8 cellular contexts compared by ENCODE assay signal in genomic region chr17:40442392-40443195, GRCh38. TPM values are rescaled to one million over a fixed set of nuclear protein-coding genes. Genes with fewer than 3 reads are reported as not detected.
DNase-seq lines count a peak whose midpoint lies in the region; ATAC-seq and TF ChIP-seq lines count a peak whose summit lies in the region.

No MANE protein-coding gene starts in this region.

- peak overlapping the region; percentile 63 for H3K4me3 Mint-ChIP-seq in activated naive CD8-positive, alpha-beta T cell
- H3K4me3 Mint-ChIP-seq in activated naive CD8-positive, alpha-beta T cell treated with anti-CD3 and anti-CD28 coated beads for 36 hours, result no peak overlapping the region

- WGBS in tibial nerve, 2 donors, result 16 to 21% methylated on average over 22 to 28 of the region's 29 CpGs

- peaks cover under 1% of the 10 kb centered on the region for H3K27me3 Mint-ChIP-seq in activated naive CD8-positive, alpha-beta T cell
- H3K27me3 Mint-ChIP-seq in activated naive CD8-positive, alpha-beta T cell treated with anti-CD3 and anti-CD28 coated beads for 36 hours, result peaks cover 13% of the 10 kb centered on the region

- peaks cover 22% of the 10 kb centered on the region for H3K4me1 Mint-ChIP-seq in activated naive CD8-positive, alpha-beta T cell (ENCODE audit: low read depth)
- H3K4me1 Mint-ChIP-seq in activated naive CD8-positive, alpha-beta T cell treated with anti-CD3 and anti-CD28 coated beads for 36 hours, result peaks cover 20% of the 10 kb centered on the region

- H3K27ac ChIP-seq in breast epithelium (peak overlapping the region; percentile 94 to 100), left lung (peak overlapping the region; percentile 87 to 93), tibial nerve (peak overlapping the region; percentile 85 to 95 (median 90))

- peak; percentile 36 for ATAC-seq in left lung

- no peak for DNase-seq in activated naive CD8-positive, alpha-beta T cell treated with anti-CD3 and anti-CD28 coated beads for 36 hours
- no peak for DNase-seq in breast epithelium (ENCODE audit: low spot score in 2 of 2)
- DNase-seq in left lung, result no peak
- peak in 1 of 2 donors; percentile 32 for DNase-seq in tibial nerve (ENCODE audit: low spot score in 2 of 2)
- DNase-seq in DMS79 treated with DMSO at 0.1 percent for 48 hours (lab: John Stamatoyannopoulos, UW), result no peak
- DNase-seq in G401 (ENCODE audit: low spot score), result no peak
- DNase-seq in NCI-H446 treated with DMSO at 0.1 percent for 48 hours (lab: John Stamatoyannopoulos, UW), result no peak

- in situ Hi-C loops in G401 (cut with HindIII; ENCODE audit: low sequenced_read_pairs), result no loop called here

- intact Hi-C loops in breast epithelium (cut with DNase I; ENCODE audit: low total_unique reads), result loop anchor here (5.0 kb wide), 1 partner anchor 100 kb away; no protein-coding TSS in a partner anchor
- intact Hi-C loops in left lung (cut with DNase I), result loop anchor here in 1 of 2 donors (5.0 kb wide), 1 partner anchor 90 kb away; no protein-coding TSS in a partner anchor

- H3K36me3 Mint-ChIP-seq in activated naive CD8-positive, alpha-beta T cell, result no peaks in the 10 kb centered on the region
- no peaks in the 10 kb centered on the region for H3K36me3 Mint-ChIP-seq in activated naive CD8-positive, alpha-beta T cell treated with anti-CD3 and anti-CD28 coated beads for 36 hours

- TF ChIP-seq POLR2A in breast epithelium (IDR thresholded peaks at IDR 0.05), result peak; percentile 21
- no peak for TF ChIP-seq POLR2A in tibial nerve (IDR thresholded peaks at IDR 0.05)

- no peaks in the 10 kb centered on the region for H3K9me3 Mint-ChIP-seq in activated naive CD8-positive, alpha-beta T cell (ENCODE audit: low read depth)
- no peaks in the 10 kb centered on the region for H3K9me3 Mint-ChIP-seq in activated naive CD8-positive, alpha-beta T cell treated with anti-CD3 and anti-CD28 coated beads for 36 hours

- H3K27me3 ChIP-seq in breast epithelium, result no peaks in the 10 kb centered on the region
- peaks cover 0 to 25% of the 10 kb centered on the region in 2 donors for H3K27me3 ChIP-seq in left lung
- H3K27me3 ChIP-seq in tibial nerve, result no peaks in the 10 kb centered on the region

- H3K9me3 ChIP-seq in breast epithelium (no peaks in the 10 kb centered on the region), left lung (no peaks in the 10 kb centered on the region), tibial nerve (no peaks in the 10 kb centered on the region)

- H3K4me3 ChIP-seq in breast epithelium (peak overlapping the region; percentile 75 to 98 (median 77)), left lung (peak overlapping the region; percentile 64 to 67), tibial nerve (peak overlapping the region; percentile 63 to 87 (median 80))

- peak overlapping the region; percentile 46 for H3K27ac Mint-ChIP-seq in activated naive CD8-positive, alpha-beta T cell
- no peak overlapping the region for H3K27ac Mint-ChIP-seq in activated naive CD8-positive, alpha-beta T cell treated with anti-CD3 and anti-CD28 coated beads for 36 hours

- peaks cover 3 to 6% of the 10 kb centered on the region in 2 donors for H3K4me1 ChIP-seq in breast epithelium
- H3K4me1 ChIP-seq in left lung, result peaks cover 23 to 43% of the 10 kb centered on the region in 2 donors
- peaks cover 0 to 46% (median 31%) of the 10 kb centered on the region in 4 donors for H3K4me1 ChIP-seq in tibial nerve

- TF ChIP-seq CTCF in breast epithelium (IDR thresholded peaks at IDR 0.05) (peak; percentile 37 to 43 (median 40)), left lung (IDR thresholded peaks at IDR 0.05) (no peak), tibial nerve (IDR thresholded peaks at IDR 0.05) (peak in 1 of 5 experiments; percentile 35)

- TF ChIP-seq EP300 in tibial nerve (IDR thresholded peaks at IDR 0.05), result no peak

- H3K36me3 ChIP-seq in breast epithelium, result no peaks in the 10 kb centered on the region
- no peaks in the 10 kb centered on the region for H3K36me3 ChIP-seq in left lung
- H3K36me3 ChIP-seq in tibial nerve, result no peaks in the 10 kb centered on the region

RNA-seq across cellular contexts. Expression of gene IGFBP4, which starts 0.7 kb away (rescaled TPM):
- 1 to 10 TPM; 5.6 to 6.5 TPM for total RNA-seq in activated naive CD8-positive, alpha-beta T cell treated with anti-CD3 and anti-CD28 coated beads for 36 hours
- total RNA-seq in breast epithelium (100 to 1,000 TPM; 191 to 893 (median 278) TPM), left lung (100 to 1,000 TPM; 333 to 407 TPM), tibial nerve (1,000 to 10,000 TPM in 1 of 4 donors, 100 to 1,000 TPM in 3; 675 to 1,301 (median 748) TPM)
- 44.6 and 46.2 TPM in 2 replicates for total RNA-seq in G401 (2014; rRNA removed; shearing (Covaris generic))

RNA-seq across cellular contexts. Expression of gene TOP2A, which starts 24.9 kb away (rescaled TPM):
- total RNA-seq in activated naive CD8-positive, alpha-beta T cell treated with anti-CD3 and anti-CD28 coated beads for 36 hours, result 100 to 1,000 TPM; 244 to 245 TPM
- total RNA-seq in breast epithelium (1 to 10 TPM; 2.0 to 6.4 (median 2.5) TPM), left lung (10 to 100 TPM; 18.1 to 40.0 TPM), tibial nerve (1 to 10 TPM in 3 of 4 donors, under 1 TPM in 1; 0.21 to 7.1 (median 2.6) TPM)
- total RNA-seq in G401 (2014; rRNA removed; shearing (Covaris generic)), result 133 and 277 TPM in 2 replicates

RNA-seq across cellular contexts. Expression of gene TNS4, which starts 58.8 kb away (rescaled TPM):
- 1 to 10 TPM; 7.3 to 7.6 TPM for total RNA-seq in activated naive CD8-positive, alpha-beta T cell treated with anti-CD3 and anti-CD28 coated beads for 36 hours
- total RNA-seq in breast epithelium, result 10 to 100 TPM in 2 of 3 donors, not detected in 1; 30.5 to 52.2 TPM
- 1 to 10 TPM in 1 of 2 donors, under 1 TPM in 1; 0.23 to 1.6 TPM for total RNA-seq in left lung
- total RNA-seq in tibial nerve, result under 1 TPM in 1 of 4 donors, not detected in 3; 0.30 TPM
- not detected in 2 replicates for total RNA-seq in G401 (2014; rRNA removed; shearing (Covaris generic))

Comparison
In these comparisons a context has a peak if more than half of its experiments do, and no peak if none do; other contexts are left out.
1. CTCF ChIP-seq: peak in breast epithelium (3 of 3); none in left lung (0 of 2).
2. Peak in every context shown above with its lines, with median percentiles within 50 percentile points of each other: H3K27ac ChIP-seq and H3K4me3 ChIP-seq.